In the genomic region with DNA sequence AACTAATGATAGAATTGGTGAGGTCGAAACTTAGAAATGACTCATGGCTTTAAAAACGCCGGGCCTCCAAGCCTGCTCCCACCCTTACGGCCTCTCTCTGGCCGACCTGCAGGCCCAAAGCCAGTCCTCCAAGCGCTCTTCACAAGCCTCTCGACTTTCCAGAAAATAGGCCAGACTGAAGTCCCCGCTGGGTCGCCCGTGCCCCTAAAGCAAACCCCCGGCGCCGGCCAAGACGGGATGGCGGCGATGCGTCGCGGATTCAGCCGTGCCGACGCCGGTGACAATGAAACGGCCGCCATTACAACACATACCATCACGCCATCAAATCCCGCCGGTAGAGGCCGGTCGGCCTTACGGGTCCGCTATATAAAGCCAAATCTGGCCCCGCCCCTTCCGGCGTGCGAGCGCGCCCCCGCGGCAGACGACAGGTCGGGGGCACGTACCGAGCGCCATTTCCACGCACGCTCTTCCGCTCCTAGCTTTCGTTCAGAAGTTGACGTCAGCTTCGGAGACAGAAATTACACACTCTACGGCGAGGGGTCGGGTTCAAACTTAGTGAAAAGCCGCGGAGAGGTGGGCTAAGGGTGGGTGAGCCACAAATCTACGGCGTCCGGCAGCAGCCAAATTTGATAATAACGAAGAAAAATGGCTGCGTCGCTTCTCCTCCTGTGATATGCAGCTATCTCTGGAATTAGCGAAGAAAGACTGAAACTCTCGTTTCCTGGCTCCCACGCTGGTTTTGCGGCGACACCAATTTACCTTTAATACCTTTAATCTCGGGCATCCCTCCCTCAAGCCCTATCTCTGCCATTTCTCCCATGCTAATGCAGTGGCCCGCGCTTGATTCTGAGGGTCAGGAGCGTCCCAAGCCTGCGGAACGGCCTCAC, we compare ENCODE assay signal across 1 cellular context.
A peak's percentile ranks its signal among the peaks of the same experiment; 100 is the strongest.
TF ChIP-seq lines count a peak whose summit lies in the region.

Gene RPL3 (minus strand): TSS at position 340 of the 887 bp plus-strand sequence. CDS start 26 bp downstream, at position 314.

TF ChIP-seq in HepG2, 621 proteins besides CTCF, POLR2A, EP300 and RAD21 (continued from another document):
- peak; percentile 82; the same call in 1 of the 2 replicates for TF ChIP-seq ZFP91 (CRISPR knock-in tag; IDR thresholded peaks at IDR 0.05; ENCODE audit: borderline replicate concordance)
- TF ChIP-seq, protein P1, sequence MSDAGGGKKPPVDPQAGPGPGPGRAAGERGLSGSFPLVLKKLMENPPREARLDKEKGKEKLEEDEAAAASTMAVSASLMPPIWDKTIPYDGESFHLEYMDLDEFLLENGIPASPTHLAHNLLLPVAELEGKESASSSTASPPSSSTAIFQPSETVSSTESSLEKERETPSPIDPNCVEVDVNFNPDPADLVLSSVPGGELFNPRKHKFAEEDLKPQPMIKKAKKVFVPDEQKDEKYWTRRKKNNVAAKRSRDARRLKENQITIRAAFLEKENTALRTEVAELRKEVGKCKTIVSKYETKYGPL (CRISPR knock-in tag; IDR thresholded peaks at IDR 0.05): no peak; the same call in none of the 2 replicates
- peak; percentile 84; the same call in 1 of the 2 replicates for TF ChIP-seq FOXC1 (CRISPR knock-in tag; IDR thresholded peaks at IDR 0.05; ENCODE audit: borderline replicate concordance)
- no peak for TF ChIP-seq PHB2 (IDR thresholded peaks at IDR 0.05; ENCODE audit: partially characterized antibody)
- peak; percentile 98 for TF ChIP-seq U2AF1 (optimal IDR thresholded peaks at IDR 0.05; ENCODE audit: low read depth, low read length)
- no peak for TF ChIP-seq ZNF616 (CRISPR knock-in tag; IDR thresholded peaks at IDR 0.05; ENCODE audit: low read depth)
- TF ChIP-seq, protein P2, sequence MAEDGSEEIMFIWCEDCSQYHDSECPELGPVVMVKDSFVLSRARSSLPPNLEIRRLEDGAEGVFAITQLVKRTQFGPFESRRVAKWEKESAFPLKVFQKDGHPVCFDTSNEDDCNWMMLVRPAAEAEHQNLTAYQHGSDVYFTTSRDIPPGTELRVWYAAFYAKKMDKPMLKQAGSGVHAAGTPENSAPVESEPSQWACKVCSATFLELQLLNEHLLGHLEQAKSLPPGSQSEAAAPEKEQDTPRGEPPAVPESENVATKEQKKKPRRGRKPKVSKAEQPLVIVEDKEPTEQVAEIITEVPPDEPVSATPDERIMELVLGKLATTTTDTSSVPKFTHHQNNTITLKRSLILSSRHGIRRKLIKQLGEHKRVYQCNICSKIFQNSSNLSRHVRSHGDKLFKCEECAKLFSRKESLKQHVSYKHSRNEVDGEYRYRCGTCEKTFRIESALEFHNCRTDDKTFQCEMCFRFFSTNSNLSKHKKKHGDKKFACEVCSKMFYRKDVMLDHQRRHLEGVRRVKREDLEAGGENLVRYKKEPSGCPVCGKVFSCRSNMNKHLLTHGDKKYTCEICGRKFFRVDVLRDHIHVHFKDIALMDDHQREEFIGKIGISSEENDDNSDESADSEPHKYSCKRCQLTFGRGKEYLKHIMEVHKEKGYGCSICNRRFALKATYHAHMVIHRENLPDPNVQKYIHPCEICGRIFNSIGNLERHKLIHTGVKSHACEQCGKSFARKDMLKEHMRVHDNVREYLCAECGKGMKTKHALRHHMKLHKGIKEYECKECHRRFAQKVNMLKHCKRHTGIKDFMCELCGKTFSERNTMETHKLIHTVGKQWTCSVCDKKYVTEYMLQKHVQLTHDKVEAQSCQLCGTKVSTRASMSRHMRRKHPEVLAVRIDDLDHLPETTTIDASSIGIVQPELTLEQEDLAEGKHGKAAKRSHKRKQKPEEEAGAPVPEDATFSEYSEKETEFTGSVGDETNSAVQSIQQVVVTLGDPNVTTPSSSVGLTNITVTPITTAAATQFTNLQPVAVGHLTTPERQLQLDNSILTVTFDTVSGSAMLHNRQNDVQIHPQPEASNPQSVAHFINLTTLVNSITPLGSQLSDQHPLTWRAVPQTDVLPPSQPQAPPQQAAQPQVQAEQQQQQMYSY (CRISPR knock-in tag; IDR thresholded peaks at IDR 0.05): peak; percentile 70
- TF ChIP-seq SMARCE1 (IDR thresholded peaks at IDR 0.05; ENCODE audit: borderline replicate concordance): no peak
- 0 out of 2 replicates have a peak, but pooled peaks have one; percentile 30 for TF ChIP-seq RFX5 (IDR thresholded peaks at IDR 0.05; ENCODE audit: low read depth, low read length)
- TF ChIP-seq NCOA5 (CRISPR knock-in tag; IDR thresholded peaks at IDR 0.05): no peak
- no peak for TF ChIP-seq FOXO4 (CRISPR knock-in tag; conservative IDR thresholded peaks at IDR 0.05)
- peak; percentile 75; the same call in 1 of the 2 replicates for TF ChIP-seq MTF2 (CRISPR knock-in tag; IDR thresholded peaks at IDR 0.05; ENCODE audit: borderline replicate concordance)
- no peak for TF ChIP-seq ZNF234 (CRISPR knock-in tag; conservative IDR thresholded peaks at IDR 0.05)
- TF ChIP-seq YEATS4 (CRISPR knock-in tag; IDR thresholded peaks at IDR 0.05; ENCODE audit: borderline replicate concordance): peak; percentile 89
- TF ChIP-seq REXO4 (CRISPR knock-in tag; IDR thresholded peaks at IDR 0.05; ENCODE audit: borderline replicate concordance): no peak
- TF ChIP-seq, protein P3, sequence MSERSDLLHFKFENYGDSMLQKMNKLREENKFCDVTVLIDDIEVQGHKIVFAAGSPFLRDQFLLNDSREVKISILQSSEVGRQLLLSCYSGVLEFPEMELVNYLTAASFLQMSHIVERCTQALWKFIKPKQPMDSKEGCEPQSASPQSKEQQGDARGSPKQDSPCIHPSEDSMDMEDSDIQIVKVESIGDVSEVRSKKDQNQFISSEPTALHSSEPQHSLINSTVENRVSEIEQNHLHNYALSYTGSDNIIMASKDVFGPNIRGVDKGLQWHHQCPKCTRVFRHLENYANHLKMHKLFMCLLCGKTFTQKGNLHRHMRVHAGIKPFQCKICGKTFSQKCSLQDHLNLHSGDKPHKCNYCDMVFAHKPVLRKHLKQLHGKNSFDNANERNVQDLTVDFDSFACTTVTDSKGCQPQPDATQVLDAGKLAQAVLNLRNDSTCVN (CRISPR knock-in tag; IDR thresholded peaks at IDR 0.05; ENCODE audit: borderline replicate concordance): peak; percentile 72
- no peak for TF ChIP-seq CBX2 (IDR thresholded peaks at IDR 0.05; ENCODE audit: low read depth, low read length)
- no peak for TF ChIP-seq CBX2 (CRISPR knock-in tag; IDR thresholded peaks at IDR 0.05; ENCODE audit: low read depth)
- TF ChIP-seq, protein P4, sequence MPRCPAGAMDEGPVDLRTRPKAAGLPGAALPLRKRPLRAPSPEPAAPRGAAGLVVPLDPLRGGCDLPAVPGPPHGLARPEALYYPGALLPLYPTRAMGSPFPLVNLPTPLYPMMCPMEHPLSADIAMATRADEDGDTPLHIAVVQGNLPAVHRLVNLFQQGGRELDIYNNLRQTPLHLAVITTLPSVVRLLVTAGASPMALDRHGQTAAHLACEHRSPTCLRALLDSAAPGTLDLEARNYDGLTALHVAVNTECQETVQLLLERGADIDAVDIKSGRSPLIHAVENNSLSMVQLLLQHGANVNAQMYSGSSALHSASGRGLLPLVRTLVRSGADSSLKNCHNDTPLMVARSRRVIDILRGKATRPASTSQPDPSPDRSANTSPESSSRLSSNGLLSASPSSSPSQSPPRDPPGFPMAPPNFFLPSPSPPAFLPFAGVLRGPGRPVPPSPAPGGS (CRISPR knock-in tag; IDR thresholded peaks at IDR 0.05): peak; percentile 77
- TF ChIP-seq JUN (CRISPR knock-in tag; IDR thresholded peaks at IDR 0.05): peak; percentile 91
- TF ChIP-seq, protein P5, sequence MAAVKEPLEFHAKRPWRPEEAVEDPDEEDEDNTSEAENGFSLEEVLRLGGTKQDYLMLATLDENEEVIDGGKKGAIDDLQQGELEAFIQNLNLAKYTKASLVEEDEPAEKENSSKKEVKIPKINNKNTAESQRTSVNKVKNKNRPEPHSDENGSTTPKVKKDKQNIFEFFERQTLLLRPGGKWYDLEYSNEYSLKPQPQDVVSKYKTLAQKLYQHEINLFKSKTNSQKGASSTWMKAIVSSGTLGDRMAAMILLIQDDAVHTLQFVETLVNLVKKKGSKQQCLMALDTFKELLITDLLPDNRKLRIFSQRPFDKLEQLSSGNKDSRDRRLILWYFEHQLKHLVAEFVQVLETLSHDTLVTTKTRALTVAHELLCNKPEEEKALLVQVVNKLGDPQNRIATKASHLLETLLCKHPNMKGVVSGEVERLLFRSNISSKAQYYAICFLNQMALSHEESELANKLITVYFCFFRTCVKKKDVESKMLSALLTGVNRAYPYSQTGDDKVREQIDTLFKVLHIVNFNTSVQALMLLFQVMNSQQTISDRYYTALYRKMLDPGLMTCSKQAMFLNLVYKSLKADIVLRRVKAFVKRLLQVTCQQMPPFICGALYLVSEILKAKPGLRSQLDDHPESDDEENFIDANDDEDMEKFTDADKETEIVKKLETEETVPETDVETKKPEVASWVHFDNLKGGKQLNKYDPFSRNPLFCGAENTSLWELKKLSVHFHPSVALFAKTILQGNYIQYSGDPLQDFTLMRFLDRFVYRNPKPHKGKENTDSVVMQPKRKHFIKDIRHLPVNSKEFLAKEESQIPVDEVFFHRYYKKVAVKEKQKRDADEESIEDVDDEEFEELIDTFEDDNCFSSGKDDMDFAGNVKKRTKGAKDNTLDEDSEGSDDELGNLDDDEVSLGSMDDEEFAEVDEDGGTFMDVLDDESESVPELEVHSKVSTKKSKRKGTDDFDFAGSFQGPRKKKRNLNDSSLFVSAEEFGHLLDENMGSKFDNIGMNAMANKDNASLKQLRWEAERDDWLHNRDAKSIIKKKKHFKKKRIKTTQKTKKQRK (IDR thresholded peaks at IDR 0.05; ENCODE audit: low read length): no peak
- peak; percentile 87 for TF ChIP-seq MED1 (CRISPR knock-in tag; IDR thresholded peaks at IDR 0.05)
- TF ChIP-seq PITX1 (CRISPR knock-in tag; IDR thresholded peaks at IDR 0.05): 0 out of 2 replicates have a peak, but pooled peaks have one; percentile 12
- TF ChIP-seq NFKBIZ (CRISPR knock-in tag; IDR thresholded peaks at IDR 0.05): peak; percentile 84
- no peak for TF ChIP-seq TIGD3 (CRISPR knock-in tag; IDR thresholded peaks at IDR 0.05; ENCODE audit: borderline replicate concordance)
- peak; percentile 88 for TF ChIP-seq ZMYM4 (CRISPR knock-in tag; IDR thresholded peaks at IDR 0.05)
- TF ChIP-seq RFX3 (CRISPR knock-in tag; IDR thresholded peaks at IDR 0.05): no peak
- no peak for TF ChIP-seq EHMT2 (IDR thresholded peaks at IDR 0.05; ENCODE audit: borderline replicate concordance, low read depth, low read length)
